In the genomic region with DNA sequence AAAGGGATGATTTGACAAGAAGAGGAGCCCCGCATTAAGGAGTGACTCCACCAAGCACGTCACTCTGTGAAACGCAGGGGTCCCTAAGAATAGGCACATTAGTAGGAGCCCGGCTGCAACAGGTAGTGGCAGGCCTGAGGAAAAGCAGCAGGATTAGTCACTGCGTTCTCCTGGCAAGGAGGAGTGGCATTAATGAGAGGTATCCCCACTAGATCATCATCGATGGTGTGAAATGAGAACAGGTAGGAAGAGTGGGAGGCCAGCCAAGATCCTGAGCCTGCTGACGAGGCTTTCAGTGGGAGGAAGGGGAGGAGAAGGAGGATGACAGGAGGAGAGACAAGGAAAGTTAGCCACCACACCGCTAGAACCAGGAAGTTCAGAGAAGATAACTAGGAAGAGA, we compare ENCODE assay signal across 22 cellular contexts. TPM values are rescaled to one million over a fixed set of nuclear protein-coding genes. Genes with fewer than 3 reads are reported as not detected.
DNase-seq lines count a peak whose midpoint lies in the region; ATAC-seq, FAIRE-seq and TF ChIP-seq lines count a peak whose summit lies in the region.
"Had no signal": no experiment of that assay in that cellular context is flagged by ENCODE, and none has a peak within 500 bp of the region (broad histone marks: within the 10 kb centered on the region; RNA-seq: fewer than 3 reads in every experiment).

No MANE protein-coding gene starts in this region.

- in situ Hi-C loops in HepG2 (cut with HindIII; ENCODE audit: extremely low pct_ligation_motif_present, low pct_unique_long_range_greater_than_20kb) = no loop called here

- WGBS in HepG2 (ENCODE audit: low lambda C conversion rate) = 14% methylated on average over 8 of the region's 8 CpGs
- WGBS in right lobe of liver (ENCODE audit: insufficient coverage, low coverage, low lambda C conversion rate, missing lambda C conversion rate) = 67% methylated on average over 8 of the region's 8 CpGs

- H3K9me3 ChIP-seq in HepG2 (ENCODE audit: low read length) (no peaks in the 10 kb centered on the region), right lobe of liver (no peaks in the 10 kb centered on the region), keratinocyte (ENCODE audit: control insufficient read depth, low read depth, low read length) (no peaks in the 10 kb centered on the region)
- H3K9me3 ChIP-seq: A549, BLaER1, SJSA1 had no signal

- H2AFZ ChIP-seq in HepG2 (ENCODE audit: low read length) = no peak overlapping the region
- peak overlapping the region; percentile 89 for H2AFZ ChIP-seq in keratinocyte (ENCODE audit: control insufficient read depth, low read length)
- H2AFZ ChIP-seq: GM23338, PC-9 had no signal

- H3K4me3 ChIP-seq in HepG2 (replicated peaks in 1 of 3; ENCODE audit: insufficient read depth in 1 of 3, low read depth in 2 of 3, low read length in 3 of 3) (no peak overlapping the region), right lobe of liver (no peak overlapping the region), keratinocyte (ENCODE audit: control insufficient read depth in 2 of 3, extremely low read depth in 1 of 3, insufficient read depth in 2 of 3, low read depth in 1 of 3, low read length in 3 of 3) (peak overlapping the region in 2 of 3 experiments; percentile 40 to 43), coronary artery (no peak overlapping the region)
- H3K4me3 ChIP-seq: A549, BLaER1, GM23338, K562, PC-9, SJSA1 had no signal

- FAIRE-seq in HepG2 (lab: Jason Lieb, UNC) (no peak), keratinocyte (lab: Jason Lieb, UNC) (peak; percentile 98)
- FAIRE-seq: A549, K562 had no signal

- dilution Hi-C loops in keratinocyte (cut with MboI; ENCODE audit: extremely low pct_ligation_motif_present, low sequenced_read_pairs) = no loop called here

- TF ChIP-seq POLR2A in HepG2 (IDR thresholded peaks at IDR 0.05; ENCODE audit: insufficient read depth in 1 of 2, low read depth in 2 of 2, low read length in 2 of 2) = no peak
- no peak for TF ChIP-seq POLR2A in right lobe of liver (IDR thresholded peaks at IDR 0.05)

- no peak for TF ChIP-seq RAD21 in HepG2 (CRISPR knock-in tag; IDR thresholded peaks at IDR 0.05)

- H4K20me1 ChIP-seq in HepG2 (ENCODE audit: insufficient read depth, low read length) = no peaks in the 10 kb centered on the region
- no peaks in the 10 kb centered on the region for H4K20me1 ChIP-seq in keratinocyte (ENCODE audit: control insufficient read depth, extremely low read depth, insufficient read depth, low read length)
- H4K20me1 ChIP-seq: BLaER1 had no signal

- TF ChIP-seq EP300 in HepG2 (IDR thresholded peaks at IDR 0.05; ENCODE audit: low read depth in 2 of 2, low read length in 2 of 2) (no peak), HepG2 (CRISPR knock-in tag; IDR thresholded peaks at IDR 0.05; ENCODE audit: borderline replicate concordance) (no peak)

- POLR2A ChIA-PET in HepG2 (lab: Yijun Ruan, JAX) = no interaction called here

- no peak overlapping the region for H3K27ac ChIP-seq in HepG2 (ENCODE audit: extremely low read length, insufficient read depth, low read length)
- H3K27ac ChIP-seq in right lobe of liver = no peak overlapping the region
- H3K27ac ChIP-seq in keratinocyte (ENCODE audit: control insufficient read depth, insufficient read depth, low read length) = no peak overlapping the region
- no peak overlapping the region for H3K27ac ChIP-seq in coronary artery
- H3K27ac ChIP-seq: A549, BLaER1, PC-9, SJSA1 had no signal

- H3K4me2 ChIP-seq in HepG2 (ENCODE audit: low read depth, low read length) = no peak overlapping the region
- peak overlapping the region; percentile 75 for H3K4me2 ChIP-seq in keratinocyte (ENCODE audit: control insufficient read depth, extremely low read depth, insufficient read depth, low read depth, low read length)
- H3K4me2 ChIP-seq: A549, BLaER1, GM23338, PC-9 had no signal

- TF ChIP-seq CTCF in HepG2 (CRISPR knock-in tag; IDR thresholded peaks at IDR 0.05) = no peak
- TF ChIP-seq CTCF in right lobe of liver (IDR thresholded peaks at IDR 0.05) = no peak
- no peak for TF ChIP-seq CTCF in keratinocyte (optimal IDR thresholded peaks at IDR 0.05 in 1 of 3, IDR thresholded peaks at IDR 0.05 in 1 of 3, conservative IDR thresholded peaks at IDR 0.05 in 1 of 3; ENCODE audit: extremely low read depth in 1 of 3, insufficient read depth in 2 of 3, low read length in 3 of 3)
- no peak for TF ChIP-seq CTCF in coronary artery (IDR thresholded peaks at IDR 0.05)

- H3K4me1 ChIP-seq in HepG2 (ENCODE audit: insufficient read depth, low read length) (no peaks in the 10 kb centered on the region; the same call in 1 of the 2 replicates), right lobe of liver (peaks cover 0 to 24% (median 2%) of the 10 kb centered on the region in 4 donors), keratinocyte (ENCODE audit: control insufficient read depth, extremely low read depth, insufficient read depth, low read length) (peaks cover 21% of the 10 kb centered on the region)
- H3K4me1 ChIP-seq: A549, SJSA1 had no signal

- DNase-seq in HepG2 (ENCODE audit: low spot score) (no peak), right lobe of liver (no peak), cerebellar cortex (ENCODE audit: low spot score) (peak; percentile 39), keratinocyte (ENCODE audit: low read depth, low spot score) (peak; percentile 76), coronary artery (ENCODE audit: low spot score) (no peak), AG08395 (ENCODE audit: low spot score) (no peak)
- DNase-seq: CD4-positive, alpha-beta memory T cell; DMS153; GF-D8; HCEC 1CT; NCI-H1417; NCI-H187; NCI-H226; NCI-H524 treated with DMSO at 0.1 percent for 48 hours had no signal

- H3K9ac ChIP-seq in HepG2 (ENCODE audit: insufficient read depth, low read depth, low read length) = no peak overlapping the region
- no peak overlapping the region for H3K9ac ChIP-seq in keratinocyte (ENCODE audit: control insufficient read depth, extremely low read depth, insufficient read depth, low read length)
- H3K9ac ChIP-seq: BLaER1 had no signal

- CTCF ChIA-PET in HepG2 (lab: Yijun Ruan, JAX; ENCODE audit: low intra/inter-chr PET ratio, low total read pairs) = no interaction called here

- no TSS peak for BruUV-seq in HepG2 (replicated peaks; lab: Mats Ljungman, UMichigan)

- no peaks in the 10 kb centered on the region for H3K36me3 ChIP-seq in HepG2 (replicated peaks in 1 of 2; ENCODE audit: control insufficient read depth in 1 of 2, insufficient read depth in 2 of 2, low read length in 2 of 2)
- no peaks in the 10 kb centered on the region for H3K36me3 ChIP-seq in right lobe of liver
- no peaks in the 10 kb centered on the region for H3K36me3 ChIP-seq in keratinocyte (ENCODE audit: control insufficient read depth in 2 of 2, extremely low read depth in 1 of 2, insufficient read depth in 2 of 2, low read length in 2 of 2)
- H3K36me3 ChIP-seq: BLaER1, SJSA1 had no signal

- intact Hi-C loops in HepG2 (cut with micrococcal nuclease; ENCODE audit: unreplicated experiment) (no loop called here), right lobe of liver (cut with DNase I) (loop anchor here in 1 of 2 donors (10.0 kb wide), 1 partner anchor 80 kb away; no protein-coding TSS in a partner anchor)

- H3K27me3 ChIP-seq in HepG2 (ENCODE audit: control insufficient read depth in 1 of 2, insufficient read depth in 2 of 2, low read length in 2 of 2) (peaks cover 9 to 60% of the 10 kb centered on the region in 2 experiments; a peak in 3 of 5 replicates), right lobe of liver (no peaks in the 10 kb centered on the region), keratinocyte (ENCODE audit: control insufficient read depth, extremely low read depth, insufficient read depth, low read length) (no peaks in the 10 kb centered on the region)
- H3K27me3 ChIP-seq: BLaER1 had no signal

- peaks cover 2% of the 10 kb centered on the region for H3K9me1 ChIP-seq in keratinocyte (ENCODE audit: control insufficient read depth, extremely low read depth, insufficient read depth, low read length)

- H3K79me2 ChIP-seq in HepG2 (ENCODE audit: insufficient read depth, low read length) (no peaks in the 10 kb centered on the region), keratinocyte (ENCODE audit: control insufficient read depth, insufficient read depth, low read length) (no peaks in the 10 kb centered on the region)

- no peak for ATAC-seq in HepG2
- no peak for ATAC-seq in right lobe of liver
- ATAC-seq in GM21619 (IDR thresholded peaks at IDR 0.05; ENCODE audit: unreplicated experiment) = no peak
- ATAC-seq: A549, GM23338, K562 had no signal

RNA-seq across cellular contexts. Expression of a gene that starts 38.6 kb away (rescaled TPM):
- total RNA-seq in HepG2 (2016; rRNA removed; fragmentation: Illumina TruSeq; extraction: Trizol) = not detected in 2 replicates
- total RNA-seq in HepG2 (2016; cell fraction: cytosol; rRNA removed; fragmentation: Illumina TruSeq; extraction: Trizol; ENCODE audit: low read depth) = not detected in 2 replicates
- total RNA-seq in HepG2 (2016; cell fraction: insoluble cytoplasmic fraction; rRNA removed; fragmentation: Illumina TruSeq; extraction: Trizol) = not detected in 2 replicates
- total RNA-seq in HepG2 (2016; cell fraction: membrane; rRNA removed; fragmentation: Illumina TruSeq; extraction: Trizol) = not detected in 2 replicates
- not detected in 2 replicates for total RNA-seq in HepG2 (2016; cell fraction: nucleus; rRNA removed; fragmentation: Illumina TruSeq; extraction: Trizol)
- polyA plus RNA-seq in HepG2 (2011; rRNA removed) = 0.03 TPM in 1 of 2 replicates, not detected in the other
- polyA plus RNA-seq in HepG2 (2011; cell fraction: cytosol; rRNA removed) = 0.08 and 0.14 TPM in 2 replicates
- polyA plus RNA-seq in HepG2 (2011; cell fraction: nucleus; rRNA removed) = 0.13 TPM in 1 of 2 replicates, not detected in the other
- polyA plus RNA-seq in HepG2 (2012) = 0.32 and 0.42 TPM in 2 replicates
- not detected in 2 replicates for polyA plus RNA-seq in HepG2 (2016; cell fraction: cytosol; fragmentation: Illumina TruSeq; extraction: Trizol; ENCODE audit: low read depth)
- 0.07 TPM in 1 of 2 replicates, not detected in the other for polyA plus RNA-seq in HepG2 (2016; cell fraction: insoluble cytoplasmic fraction; fragmentation: Illumina TruSeq; extraction: Trizol; ENCODE audit: low read depth)
- polyA plus RNA-seq in HepG2 (2016; cell fraction: membrane; fragmentation: Illumina TruSeq; extraction: Trizol; ENCODE audit: low read depth) = not detected in 2 replicates
- not detected in 2 replicates for polyA plus RNA-seq in HepG2 (2016; cell fraction: nucleus; fragmentation: Illumina TruSeq; extraction: Trizol; ENCODE audit: insufficient read depth, low read depth)
- polyA minus RNA-seq in HepG2 (2011; rRNA and poly(A)+ RNA removed; ENCODE audit: low replicate concordance) = 1.9 TPM in 1 of 2 replicates, not detected in the other
- not detected in 2 replicates for polyA minus RNA-seq in HepG2 (2011; cell fraction: cytosol; rRNA and poly(A)+ RNA removed)
- not detected in 2 replicates for polyA minus RNA-seq in HepG2 (2011; cell fraction: nucleus; rRNA and poly(A)+ RNA removed)
- 1 to 10 TPM; 1.6 to 7.7 (median 2.3) TPM for total RNA-seq in right lobe of liver
- polyA plus RNA-seq in keratinocyte = not detected in 3 replicates
- not detected for polyA plus RNA-seq in keratinocyte (2011; ENCODE audit: low read depth)
- not detected in 2 replicates for polyA plus RNA-seq in keratinocyte (2011; cell fraction: cytosol; rRNA removed)
- polyA plus RNA-seq in keratinocyte (2011; cell fraction: nucleus; rRNA removed) = not detected in 2 replicates
- not detected in 2 replicates for polyA plus RNA-seq in keratinocyte (2012; ENCODE audit: low replicate concordance)
- not detected in 3 replicates for polyA minus RNA-seq in keratinocyte
- polyA minus RNA-seq in keratinocyte (2011; cell fraction: cytosol; rRNA and poly(A)+ RNA removed) = not detected
- not detected in 2 replicates for polyA minus RNA-seq in keratinocyte (2011; cell fraction: nucleus; rRNA and poly(A)+ RNA removed)
- total RNA-seq: PC-9, SJSA1 had no signal
- polyA plus RNA-seq: CD4-positive, alpha-beta memory T cell had no signal

RNA-seq across cellular contexts. Expression of a gene that starts 59.6 kb away (rescaled TPM):
- total RNA-seq in HepG2 (2016; rRNA removed; fragmentation: Illumina TruSeq; extraction: Trizol) = not detected in 2 replicates
- total RNA-seq in HepG2 (2016; cell fraction: cytosol; rRNA removed; fragmentation: Illumina TruSeq; extraction: Trizol; ENCODE audit: low read depth) = not detected in 2 replicates
- total RNA-seq in HepG2 (2016; cell fraction: insoluble cytoplasmic fraction; rRNA removed; fragmentation: Illumina TruSeq; extraction: Trizol) = not detected in 2 replicates
- not detected in 2 replicates for total RNA-seq in HepG2 (2016; cell fraction: membrane; rRNA removed; fragmentation: Illumina TruSeq; extraction: Trizol)
- total RNA-seq in HepG2 (2016; cell fraction: nucleus; rRNA removed; fragmentation: Illumina TruSeq; extraction: Trizol) = not detected in 2 replicates
- 0.18 and 0.61 TPM in 2 replicates for polyA plus RNA-seq in HepG2 (2011; rRNA removed)
- polyA plus RNA-seq in HepG2 (2011; cell fraction: cytosol; rRNA removed) = 0.23 TPM in 2 replicates
- polyA plus RNA-seq in HepG2 (2011; cell fraction: nucleus; rRNA removed) = 0.54 and 1.5 TPM in 2 replicates
- polyA plus RNA-seq in HepG2 (2012) = 0.38 TPM in 1 of 2 replicates, not detected in the other
- 0.26 and 0.27 TPM in 2 replicates for polyA plus RNA-seq in HepG2 (2016; cell fraction: cytosol; fragmentation: Illumina TruSeq; extraction: Trizol; ENCODE audit: low read depth)
- polyA plus RNA-seq in HepG2 (2016; cell fraction: insoluble cytoplasmic fraction; fragmentation: Illumina TruSeq; extraction: Trizol; ENCODE audit: low read depth) = not detected in 2 replicates
- 0.30 TPM in 1 of 2 replicates, not detected in the other for polyA plus RNA-seq in HepG2 (2016; cell fraction: membrane; fragmentation: Illumina TruSeq; extraction: Trizol; ENCODE audit: low read depth)
- polyA plus RNA-seq in HepG2 (2016; cell fraction: nucleus; fragmentation: Illumina TruSeq; extraction: Trizol; ENCODE audit: insufficient read depth, low read depth) = not detected in 2 replicates
- polyA minus RNA-seq in HepG2 (2011; rRNA and poly(A)+ RNA removed; ENCODE audit: low replicate concordance) = 0.28 TPM in 1 of 2 replicates, not detected in the other
- polyA minus RNA-seq in HepG2 (2011; cell fraction: cytosol; rRNA and poly(A)+ RNA removed) = not detected in 2 replicates
- not detected in 2 replicates for polyA minus RNA-seq in HepG2 (2011; cell fraction: nucleus; rRNA and poly(A)+ RNA removed)
- 1 to 10 TPM; 1.6 to 8.1 (median 3.2) TPM for total RNA-seq in right lobe of liver
- polyA plus RNA-seq in keratinocyte = 0.35 to 0.49 TPM (median 0.49 TPM) in 3 replicates
- not detected for polyA plus RNA-seq in keratinocyte (2011; ENCODE audit: low read depth)
- 0.23 and 0.34 TPM in 2 replicates for polyA plus RNA-seq in keratinocyte (2011; cell fraction: cytosol; rRNA removed)
- polyA plus RNA-seq in keratinocyte (2011; cell fraction: nucleus; rRNA removed) = 0.43 and 1.0 TPM in 2 replicates
- polyA plus RNA-seq in keratinocyte (2012; ENCODE audit: low replicate concordance) = 0.11 and 0.47 TPM in 2 replicates
- polyA minus RNA-seq in keratinocyte = 0.33 TPM in 1 of 3 replicates, not detected in the others
- not detected for polyA minus RNA-seq in keratinocyte (2011; cell fraction: cytosol; rRNA and poly(A)+ RNA removed)
- polyA minus RNA-seq in keratinocyte (2011; cell fraction: nucleus; rRNA and poly(A)+ RNA removed) = not detected in 2 replicates
- total RNA-seq: Daoy had no signal

Comparison
In these comparisons a context has a peak if more than half of its experiments do, and no peak if none do; other contexts are left out.
1. DNase-seq: peak in cerebellar cortex (single experiment) and keratinocyte (single experiment); none in HepG2 (single experiment), right lobe of liver (0 of 3), coronary artery (single experiment) and AG08395 (single experiment).
2. H3K4me3 ChIP-seq: peak in keratinocyte (2 of 3); none in HepG2 (0 of 3), right lobe of liver (0 of 3) and coronary artery (single experiment).